Comparison of ENCODE assay signal across 13 cellular contexts in genomic region chr10:14889318-14889717, GRCh38. TPM values are rescaled to one million over a fixed set of nuclear protein-coding genes. Genes with fewer than 3 reads are reported as not detected.
DNase-seq lines count a peak whose midpoint lies in the region; ATAC-seq, FAIRE-seq and TF ChIP-seq lines count a peak whose summit lies in the region.
"Had no signal": no experiment of that assay in that cellular context is flagged by ENCODE, and none has a peak within 500 bp of the region (broad histone marks: within the 10 kb centered on the region; RNA-seq: fewer than 3 reads in every experiment).

No MANE protein-coding gene starts in this region.

- DNase-seq in GM12891 (ENCODE audit: insufficient read length, low spot score) (no peak), fibroblast of gingiva (ENCODE audit: low read depth) (peak; percentile 6), middle frontal gyrus (ENCODE audit: extremely low spot score, low spot score) (no peak), G401 (ENCODE audit: low spot score) (no peak)
- DNase-seq: activated B cell treated with CpG ODN at 0.5 μM for 24 hours; islet precursor cell; NCI-H1930; stimulated activated CD4-positive, alpha-beta T cell treated with anti-CD3 and anti-CD28 coated beads, Interleukin-12 subunit alpha, Interleukin-12 subunit beta, amount 100 ng/mL, for 4 hours had no signal

- in situ Hi-C loops in G401 (cut with HindIII; ENCODE audit: low sequenced_read_pairs): no loop called here

- 0 out of 3 replicates have a peak, but pooled peaks have one; percentile 33 for ATAC-seq in SK-N-SH treated with all-trans-retinoic acid at 6 μM for 48 hours
- no peak for ATAC-seq in GM21717 (IDR thresholded peaks at IDR 0.05; ENCODE audit: unreplicated experiment)
- ATAC-seq in GM21447 (IDR thresholded peaks at IDR 0.05; ENCODE audit: unreplicated experiment): no peak

- FAIRE-seq in GM12891 (lab: Jason Lieb, UNC): no peak

- no peak overlapping the region for H3K27ac ChIP-seq in 22Rv1
- H3K27ac ChIP-seq: thoracic aorta had no signal

- no peak for TF ChIP-seq POLR2A in GM12891 (IDR thresholded peaks at IDR 0.05; ENCODE audit: low read depth, low read length)

- 0 out of 2 replicates have a peak, but pooled peaks have one; percentile 10 for TF ChIP-seq CTCF in 22Rv1 (IDR thresholded peaks at IDR 0.05)

TF ChIP-seq in GM12891, 5 proteins besides CTCF, POLR2A, EP300 and RAD21:
- TF ChIP-seq POLR2AphosphoS5 (IDR thresholded peaks at IDR 0.05; ENCODE audit: low read depth, low read length) (no peak), PAX5 (IDR thresholded peaks at IDR 0.05; ENCODE audit: insufficient read depth, low read length, severe bottlenecking) (no peak), SPI1 (IDR thresholded peaks at IDR 0.05; ENCODE audit: low read depth, low read length) (peak; percentile 21; the same call in 1 of the 2 replicates), POU2F2 (IDR thresholded peaks at IDR 0.05; ENCODE audit: low read depth, low read length) (no peak), TAF1 (IDR thresholded peaks at IDR 0.05; ENCODE audit: low read depth, low read length) (no peak)

TF ChIP-seq in SK-N-SH treated with all-trans-retinoic acid at 6 μM for 48 hours, 23 proteins besides CTCF, POLR2A, EP300 and RAD21:
- TF ChIP-seq ISL1 (CRISPR knock-in tag; IDR thresholded peaks at IDR 0.05) (no peak), GLIS3 (CRISPR knock-in tag; IDR thresholded peaks at IDR 0.05) (no peak)
- TF ChIP-seq, protein P1, sequence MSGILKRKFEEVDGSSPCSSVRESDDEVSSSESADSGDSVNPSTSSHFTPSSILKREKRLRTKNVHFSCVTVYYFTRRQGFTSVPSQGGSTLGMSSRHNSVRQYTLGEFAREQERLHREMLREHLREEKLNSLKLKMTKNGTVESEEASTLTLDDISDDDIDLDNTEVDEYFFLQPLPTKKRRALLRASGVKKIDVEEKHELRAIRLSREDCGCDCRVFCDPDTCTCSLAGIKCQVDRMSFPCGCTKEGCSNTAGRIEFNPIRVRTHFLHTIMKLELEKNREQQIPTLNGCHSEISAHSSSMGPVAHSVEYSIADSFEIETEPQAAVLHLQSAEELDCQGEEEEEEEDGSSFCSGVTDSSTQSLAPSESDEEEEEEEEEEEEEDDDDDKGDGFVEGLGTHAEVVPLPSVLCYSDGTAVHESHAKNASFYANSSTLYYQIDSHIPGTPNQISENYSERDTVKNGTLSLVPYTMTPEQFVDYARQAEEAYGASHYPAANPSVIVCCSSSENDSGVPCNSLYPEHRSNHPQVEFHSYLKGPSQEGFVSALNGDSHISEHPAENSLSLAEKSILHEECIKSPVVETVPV (CRISPR knock-in tag; IDR thresholded peaks at IDR 0.05): no peak

RNA-seq across cellular contexts. Expression of gene SUV39H2, which starts 10.7 kb away (rescaled TPM):
- 10.4 TPM for polyA plus RNA-seq in GM12891 (2012; ENCODE audit: low read depth, missing spikeins)
- 31.0 and 44.0 TPM in 2 replicates for total RNA-seq in G401 (2014; rRNA removed; shearing (Covaris generic))

RNA-seq across cellular contexts. Expression of gene HSPA14, which starts 51.2 kb away (rescaled TPM):
- polyA plus RNA-seq in GM12891 (2012; ENCODE audit: low read depth, missing spikeins): 17.0 TPM
- 52.3 and 63.7 TPM in 2 replicates for total RNA-seq in G401 (2014; rRNA removed; shearing (Covaris generic))

RNA-seq across cellular contexts. Expression of gene MSANTD7, which starts 51.2 kb away (rescaled TPM):
- 12.6 TPM for polyA plus RNA-seq in GM12891 (2012; ENCODE audit: low read depth, missing spikeins)
- total RNA-seq in G401 (2014; rRNA removed; shearing (Covaris generic)): 29.2 and 34.5 TPM in 2 replicates

RNA-seq across cellular contexts. Expression of gene CDNF, which starts 51.5 kb away (rescaled TPM):
- 1.2 TPM for polyA plus RNA-seq in GM12891 (2012; ENCODE audit: low read depth, missing spikeins)
- total RNA-seq in G401 (2014; rRNA removed; shearing (Covaris generic)): 0.27 and 0.49 TPM in 2 replicates
